ENCODE assay signal across 8 cellular contexts in genomic region chr14:89701079-89702043, GRCh38.
A peak's percentile ranks its signal among the peaks of the same experiment; 100 is the strongest.
DNase-seq lines count a peak whose midpoint lies in the region; ATAC-seq and TF ChIP-seq lines count a peak whose summit lies in the region.

No MANE protein-coding gene starts in this region.

- TF ChIP-seq CTCF in GM12875 (IDR thresholded peaks at IDR 0.05; ENCODE audit: borderline replicate concordance, insufficient read depth, low read depth, low read length) (no peak), WI38 (IDR thresholded peaks at IDR 0.05; ENCODE audit: low read depth, low read length) (no peak), cardiac fibroblast (IDR thresholded peaks at IDR 0.05; ENCODE audit: low read depth, low read length) (no peak), spleen (IDR thresholded peaks at IDR 0.05 in 8 of 11, conservative IDR thresholded peaks at IDR 0.05 in 3 of 11) (no peak)

- H3K27ac ChIP-seq in spleen: peak overlapping the region in 7 of 8 donors; percentile 67 to 88 (median 72)

- DNase-seq in NCI-H2081 treated with DMSO at 0.1 percent for 48 hours (lab: John Stamatoyannopoulos, UW) (peak; percentile 6), cardiac fibroblast (ENCODE audit: low read depth in 2 of 2) (peak; percentile 63 to 84), inferior parietal cortex (ENCODE audit: extremely low spot score) (peak; percentile 55), spleen (peak; percentile 98), UCSD-AML1 (lab: John Stamatoyannopoulos, UW; ENCODE audit: unreplicated experiment) (no peak)

- H3K36me3 ChIP-seq in spleen: no peaks in the 10 kb centered on the region

- intact Hi-C loops in spleen (cut with DNase I; ENCODE audit: low total_unique reads): no loop called here

- 8 to 23% (median 11%) methylated on average over 29 to 83 of the region's 85 CpGs for WGBS in spleen, 5 donors

- TF ChIP-seq POLR2A in spleen (IDR thresholded peaks at IDR 0.05): no peak

- H3K27me3 ChIP-seq in spleen (replicated peaks in 1 of 7): no peaks in the 10 kb centered on the region

- peak; percentile 81 for ATAC-seq in HG02852 (IDR thresholded peaks at IDR 0.05; ENCODE audit: unreplicated experiment)

- peaks cover 0 to 6% (median 0%) of the 10 kb centered on the region in 8 donors for H3K9me3 ChIP-seq in spleen

- H3K4me3 ChIP-seq in GM12875 (ENCODE audit: low read depth, low read length) (peak overlapping the region; percentile 58), WI38 (ENCODE audit: low read depth, low read length) (peak overlapping the region; percentile 61), cardiac fibroblast (replicated peaks in 1 of 2; ENCODE audit: low read depth in 2 of 2, low read length in 2 of 2) (peak overlapping the region; percentile 66 to 67), spleen (peak overlapping the region; percentile 41 to 81 (median 68))

- H3K4me1 ChIP-seq in spleen: peaks cover 13 to 31% (median 26%) of the 10 kb centered on the region in 6 donors
